In genomic region chr12:57430931-57431566, GRCh38 we compare ENCODE assay signal across 1 cellular context.
TF ChIP-seq lines count a peak whose summit lies in the region.

TSS of gene R3HDM2 (minus strand) at chr12:57431043. CDS start at chr12:57310428, 120,615 bp downstream.

TF ChIP-seq in K562, 482 proteins besides CTCF, POLR2A, EP300 and RAD21 (continued from another document and continues in another):
- no peak for TF ChIP-seq FOXO4 (CRISPR knock-in tag; IDR thresholded peaks at IDR 0.05)
- TF ChIP-seq CXXC5 (CRISPR knock-in tag; IDR thresholded peaks at IDR 0.05) = peak; percentile 98
- TF ChIP-seq ADNP (tag; IDR thresholded peaks at IDR 0.05) = no peak
- no peak for TF ChIP-seq ZBTB7A (IDR thresholded peaks at IDR 0.05; ENCODE audit: borderline replicate concordance, control insufficient read depth, low read depth, low read length)
- TF ChIP-seq ZNF174 (CRISPR knock-in tag; IDR thresholded peaks at IDR 0.05) = no peak
- TF ChIP-seq RCOR1 (IDR thresholded peaks at IDR 0.05; ENCODE audit: borderline replicate concordance in 1 of 2, low read depth in 2 of 2, low read length in 2 of 2) = peak in 1 of 2 experiments; percentile 46; a peak in 2 of 4 replicates
- TF ChIP-seq ATF6 (CRISPR knock-in tag; IDR thresholded peaks at IDR 0.05) = peak; percentile 91; the same call in 1 of the 2 replicates
- TF ChIP-seq HNRNPLL (IDR thresholded peaks at IDR 0.05; ENCODE audit: low read depth, low read length, poor library complexity, severe bottlenecking) = peak; percentile 64
- TF ChIP-seq ZFP1 (CRISPR knock-in tag; IDR thresholded peaks at IDR 0.05) = no peak
- TF ChIP-seq TGIF2 (CRISPR knock-in tag; IDR thresholded peaks at IDR 0.05) = no peak
- TF ChIP-seq HNRNPUL1 (IDR thresholded peaks at IDR 0.05; ENCODE audit: low read length) = no peak
- TF ChIP-seq SNRNP70 (optimal IDR thresholded peaks at IDR 0.05; ENCODE audit: low read depth, low read length) = no peak
- TF ChIP-seq U2AF1 (optimal IDR thresholded peaks at IDR 0.05; ENCODE audit: low read depth, low read length) = no peak
- peak; percentile 46 to 92; a peak in 3 of 4 replicates for TF ChIP-seq TEAD1 (CRISPR knock-in tag; IDR thresholded peaks at IDR 0.05)
- no peak for TF ChIP-seq ZNF830 (CRISPR knock-in tag; IDR thresholded peaks at IDR 0.05)
- TF ChIP-seq FOXJ2 (tag; IDR thresholded peaks at IDR 0.05) = no peak
- no peak for TF ChIP-seq CHCHD3 (CRISPR knock-in tag; IDR thresholded peaks at IDR 0.05)
- TF ChIP-seq ZNF436 (CRISPR knock-in tag; IDR thresholded peaks at IDR 0.05) = no peak
- TF ChIP-seq SIX5 (IDR thresholded peaks at IDR 0.05; ENCODE audit: borderline replicate concordance in 1 of 2, insufficient read depth in 1 of 2, low read depth in 1 of 2, low read length in 2 of 2) = no peak
- TF ChIP-seq MCM5 (IDR thresholded peaks at IDR 0.05; ENCODE audit: low read depth) = no peak
- TF ChIP-seq BCL6 (CRISPR knock-in tag; IDR thresholded peaks at IDR 0.05) = no peak
- TF ChIP-seq ZNF589 (CRISPR knock-in tag; IDR thresholded peaks at IDR 0.05; ENCODE audit: low read depth) = peak; percentile 57; the same call in 1 of the 2 replicates
- TF ChIP-seq AFF4 (CRISPR knock-in tag; IDR thresholded peaks at IDR 0.05) = 0 out of 2 replicates have a peak, but pooled peaks have one; percentile 27
- no peak for TF ChIP-seq ZNF212 (CRISPR knock-in tag; IDR thresholded peaks at IDR 0.05)
- TF ChIP-seq RAD51 (IDR thresholded peaks at IDR 0.05; ENCODE audit: borderline replicate concordance, low read depth) = no peak
- peak; percentile 39; the same call in 1 of the 2 replicates for TF ChIP-seq ETS1 (conservative IDR thresholded peaks at IDR 0.05; ENCODE audit: control insufficient read depth, low read depth, low read length)
- TF ChIP-seq PHF21A (IDR thresholded peaks at IDR 0.05; ENCODE audit: borderline replicate concordance, low read depth) = peak; percentile 6; the same call in 1 of the 2 replicates
- no peak for TF ChIP-seq MTF1 (CRISPR knock-in tag; IDR thresholded peaks at IDR 0.05; ENCODE audit: borderline replicate concordance)
- TF ChIP-seq JUNB (CRISPR knock-in tag; conservative IDR thresholded peaks at IDR 0.05) = no peak
- no peak for TF ChIP-seq ZC3H11A (IDR thresholded peaks at IDR 0.05; ENCODE audit: low read depth, low read length)
- peak; percentile 98 for TF ChIP-seq GMEB1 (CRISPR knock-in tag; IDR thresholded peaks at IDR 0.05)
- TF ChIP-seq ZNF444 (CRISPR knock-in tag; IDR thresholded peaks at IDR 0.05) = no peak
- no peak for TF ChIP-seq MCM2 (IDR thresholded peaks at IDR 0.05; ENCODE audit: low read depth)
- TF ChIP-seq SMAD1 (IDR thresholded peaks at IDR 0.05; ENCODE audit: low read depth, low read length, partially characterized antibody) = peak; percentile 46
- TF ChIP-seq ZNF766 (CRISPR knock-in tag; conservative IDR thresholded peaks at IDR 0.05) = no peak
- no peak for TF ChIP-seq GATAD2B (IDR thresholded peaks at IDR 0.05; ENCODE audit: borderline replicate concordance)
- TF ChIP-seq ZNF384 (IDR thresholded peaks at IDR 0.05; ENCODE audit: low read depth, low read length) = no peak
- TF ChIP-seq ZNF696 (CRISPR knock-in tag; conservative IDR thresholded peaks at IDR 0.05) = no peak
- TF ChIP-seq TCF3 (CRISPR knock-in tag; IDR thresholded peaks at IDR 0.05) = peak; percentile 9; the same call in 1 of the 2 replicates
- no peak for TF ChIP-seq ZNF584 (CRISPR knock-in tag; IDR thresholded peaks at IDR 0.05; ENCODE audit: low read depth)
- peak; percentile 50 for TF ChIP-seq TAF9B (IDR thresholded peaks at IDR 0.05; ENCODE audit: partially characterized antibody)
- no peak for TF ChIP-seq HNRNPH1 (optimal IDR thresholded peaks at IDR 0.05; ENCODE audit: low read depth, low read length)
- TF ChIP-seq REST (CRISPR knock-in tag; IDR thresholded peaks at IDR 0.05; ENCODE audit: low read depth) = no peak
- TF ChIP-seq MAZ (CRISPR knock-in tag; conservative IDR thresholded peaks at IDR 0.05 in 1 of 2, IDR thresholded peaks at IDR 0.05 in 1 of 2) = peak in 1 of 2 experiments; percentile 91; a peak in 3 of 4 replicates
- TF ChIP-seq RREB1 (CRISPR knock-in tag; IDR thresholded peaks at IDR 0.05) = no peak
- TF ChIP-seq CBX5 (IDR thresholded peaks at IDR 0.05; ENCODE audit: borderline replicate concordance, low read depth) = no peak
- TF ChIP-seq KAT2B (IDR thresholded peaks at IDR 0.05; ENCODE audit: low read depth, low read length) = no peak
- peak; percentile 24 for TF ChIP-seq NEUROD1 (IDR thresholded peaks at IDR 0.05; ENCODE audit: borderline replicate concordance, low read depth, low read length, partially characterized antibody)
